Comparison of ENCODE assay signal across 8 cellular contexts in the genomic region with DNA sequence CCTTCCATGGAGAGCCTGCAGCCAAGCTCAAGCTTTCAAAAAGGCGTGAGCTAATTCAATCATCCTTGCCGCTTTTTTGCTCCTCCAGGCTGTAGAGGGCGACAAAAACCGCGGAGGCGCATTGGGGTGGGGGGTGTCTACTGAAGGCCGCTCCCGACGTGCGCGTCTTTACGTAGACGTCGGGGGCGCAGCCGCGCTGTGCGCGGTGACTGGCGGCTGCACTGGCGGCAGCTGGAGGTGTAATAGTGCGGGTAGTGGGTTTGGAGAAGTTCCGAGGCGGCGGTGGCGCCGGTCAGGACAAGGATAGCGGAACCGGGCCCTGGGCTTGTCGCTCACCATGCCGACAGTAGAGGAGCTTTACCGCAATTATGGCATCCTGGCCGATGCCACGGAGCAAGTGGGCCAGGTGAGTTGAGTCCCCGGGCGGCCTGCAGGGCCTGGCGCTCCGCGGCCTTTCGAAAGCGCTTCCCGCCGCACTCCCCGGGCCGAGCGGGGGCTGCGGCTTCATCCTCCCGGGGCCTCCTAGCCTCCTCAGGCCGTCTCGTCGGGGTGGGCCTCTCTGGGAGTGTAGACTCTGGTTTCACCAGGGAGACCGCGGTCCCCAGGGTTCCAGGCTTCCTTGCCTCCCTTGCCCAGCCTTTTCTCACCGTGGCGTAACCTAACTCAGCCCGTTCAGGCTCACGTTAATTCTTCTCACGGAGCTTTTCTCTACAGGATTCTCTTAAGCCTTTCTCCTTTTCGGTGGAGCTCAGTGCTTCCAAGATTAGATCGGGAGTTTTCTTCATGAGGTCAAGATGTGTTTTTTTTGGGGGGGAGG. TPM values are rescaled to one million over a fixed set of nuclear protein-coding genes. Genes with fewer than 3 reads are reported as not detected.
DNase-seq lines count a peak whose midpoint lies in the region; ATAC-seq and TF ChIP-seq lines count a peak whose summit lies in the region.

Gene API5, plus strand, starts transcription at position 206 of the 817 bp plus-strand sequence. Its CDS starts 132 bp downstream, at position 338.

- TF ChIP-seq RAD21 in Ishikawa (IDR thresholded peaks at IDR 0.05; ENCODE audit: low read depth): no peak

- peak; percentile 97 for DNase-seq in DMS53 (lab: John Stamatoyannopoulos, UW)
- peak; percentile 21 for DNase-seq in OCI-M2 (lab: John Stamatoyannopoulos, UW; ENCODE audit: unreplicated experiment)
- DNase-seq in activated T-cell treated with anti-CD3 and anti-CD28 coated beads for 4 hours: peak; percentile 88
- peak; percentile 69 for DNase-seq in epithelial cell of prostate (ENCODE audit: low read depth, low spot score)
- peak; percentile 94 for DNase-seq in mucosa of descending colon
- peak; percentile 90 for DNase-seq in stimulated activated CD8-positive, alpha-beta memory T cell treated with anti-CD3 and anti-CD28 coated beads, Interleukin-4, amount 100 ng/mL, for 24 hours (ENCODE audit: low read depth)

- peak within 1 kb of the TSS; percentile 78 for H3K27ac ChIP-seq in epithelial cell of prostate

- peak; percentile 32; the same call in 1 of the 2 replicates for TF ChIP-seq EP300 in Ishikawa (IDR thresholded peaks at IDR 0.05; ENCODE audit: borderline replicate concordance)

- intact Hi-C loops in mucosa of descending colon (cut with DNase I, micrococcal nuclease): loop anchor here in 1 of 2 donors (5.0 kb wide), 1 partner anchor 105 kb away; no protein-coding TSS in a partner anchor

- TF ChIP-seq CTCF in mucosa of descending colon (IDR thresholded peaks at IDR 0.05): peak; percentile 67

- H3K4me3 ChIP-seq in mucosa of descending colon: peak within 1 kb of the TSS; percentile 91

- H3K36me3 ChIP-seq in mucosa of descending colon (ENCODE audit: low read depth): no peaks in the 10 kb centered on the region

- ATAC-seq in GM21576 (IDR thresholded peaks at IDR 0.05; ENCODE audit: unreplicated experiment): peak; percentile 98
- peak; percentile 100 for ATAC-seq in mucosa of descending colon

- H3K9me3 ChIP-seq in mucosa of descending colon: no peaks in the 10 kb centered on the region

- peaks cover 18% of the 10 kb centered on the region for H3K4me1 ChIP-seq in mucosa of descending colon (ENCODE audit: low read depth)

TF ChIP-seq in Ishikawa, 13 proteins besides CTCF, POLR2A, EP300 and RAD21:
- TF ChIP-seq TEAD4 (IDR thresholded peaks at IDR 0.05): no peak
- peak; percentile 92 for TF ChIP-seq TAF1 (IDR thresholded peaks at IDR 0.05; ENCODE audit: low read depth)
- no peak for TF ChIP-seq EGR1 (IDR thresholded peaks at IDR 0.05)
- TF ChIP-seq ZBTB7A (IDR thresholded peaks at IDR 0.05; ENCODE audit: low read depth): 0 out of 2 replicates have a peak, but pooled peaks have one; percentile 49
- TF ChIP-seq CREB1 (IDR thresholded peaks at IDR 0.05; ENCODE audit: low read depth): 0 out of 2 replicates have a peak, but pooled peaks have one; percentile 35
- peak; percentile 54; the same call in 1 of the 2 replicates for TF ChIP-seq MAX (IDR thresholded peaks at IDR 0.05)
- peak; percentile 72 for TF ChIP-seq TCF12 (IDR thresholded peaks at IDR 0.05; ENCODE audit: low read depth)

RNA-seq across cellular contexts. Expression of gene API5, which starts in this region (rescaled TPM):
- 10 to 100 TPM; 70.9 to 88.5 (median 78.9) TPM for total RNA-seq in mucosa of descending colon

Comparison
In these comparisons a context has a peak if more than half of its experiments do, and no peak if none do; other contexts are left out.
1. Peak in every context shown above with its lines: DNase-seq, ATAC-seq, H3K4me3 ChIP-seq and H3K27ac ChIP-seq.
2. DNase-seq: peak in every context shown above with its lines; median percentile 97 in DMS53; 94 in mucosa of descending colon; 90 in stimulated activated CD8-positive, alpha-beta memory T cell treated with anti-CD3 and anti-CD28 coated beads, Interleukin-4, amount 100 ng/mL, for 24 hours; 88 in activated T-cell treated with anti-CD3 and anti-CD28 coated beads for 4 hours; 69 in epithelial cell of prostate; 21 in OCI-M2.